19 cellular contexts compared by ENCODE assay signal in the genomic region with DNA sequence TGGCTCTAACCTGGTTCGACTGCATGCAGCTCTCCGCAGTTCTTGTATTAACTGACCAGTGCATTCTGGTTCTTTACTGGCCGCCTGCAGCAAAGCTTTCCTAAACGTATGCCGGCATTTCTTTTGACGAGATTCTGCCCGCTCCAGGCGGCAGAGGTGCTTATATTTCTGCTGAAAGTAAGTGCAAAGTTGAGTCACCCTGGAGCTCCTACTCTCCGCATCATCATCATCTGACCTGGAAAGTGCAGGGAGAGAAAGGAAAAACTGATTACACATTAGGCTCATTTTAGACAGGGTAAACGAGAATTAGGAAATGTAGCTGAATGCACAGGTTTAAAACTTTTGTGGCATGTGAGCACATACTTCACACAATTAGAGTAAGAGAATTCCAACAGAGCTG. TPM values are rescaled to one million over a fixed set of nuclear protein-coding genes. Genes with fewer than 3 reads are reported as not detected.
A peak's percentile ranks its signal among the peaks of the same experiment; 100 is the strongest.
DNase-seq lines count a peak whose midpoint lies in the region; ATAC-seq and TF ChIP-seq lines count a peak whose summit lies in the region.
"Had no signal": no experiment of that assay in that cellular context is flagged by ENCODE, and none has a peak within 500 bp of the region (broad histone marks: within the 10 kb centered on the region; RNA-seq: fewer than 3 reads in every experiment).

No MANE protein-coding gene starts in this region.

- H3K27ac Mint-ChIP-seq in progenitor cell of endocrine pancreas = peak overlapping the region; percentile 54
- no peak overlapping the region for H3K27ac Mint-ChIP-seq in activated T-cell treated with anti-CD3 and anti-CD28 coated beads, Interleukin-2, amount 50 U/mL, for 72 hours

- DNase-seq in HK-2 (ENCODE audit: unreplicated experiment) (peak; percentile 8), amniotic epithelial cell (ENCODE audit: low read depth) (peak; percentile 58), iris pigment epithelial cell (ENCODE audit: low read depth) (peak; percentile 29), progenitor cell of endocrine pancreas (ENCODE audit: low spot score, unreplicated experiment) (no peak), NCI-H345 treated with DMSO at 0.1 percent for 48 hours (lab: John Stamatoyannopoulos, UW; ENCODE audit: unreplicated experiment) (no peak), globus pallidus (ENCODE audit: low spot score) (no peak), DMS79 (lab: John Stamatoyannopoulos, UW) (no peak)
- no peak for DNase-seq in activated T-cell treated with anti-CD3 and anti-CD28 coated beads, Interleukin-2, amount 50 U/mL, for 72 hours
- DNase-seq: C1 segment of cervical spinal cord; CD8-positive, alpha-beta memory T cell; DMS79 treated with DMSO at 0.1 percent for 48 hours; HCEC 1CT; KBM-7; NCI-H1105 treated with DMSO at 0.1 percent for 48 hours; NCI-H187; NCI-H2107; NCI-H510A treated with DMSO at 0.1 percent for 48 hours; NCI-H774; SHP77 had no signal

- H3K27me3 Mint-ChIP-seq in progenitor cell of endocrine pancreas = no peaks in the 10 kb centered on the region
- H3K27me3 Mint-ChIP-seq in activated T-cell treated with anti-CD3 and anti-CD28 coated beads, Interleukin-2, amount 50 U/mL, for 72 hours (ENCODE audit: low read depth) = no peaks in the 10 kb centered on the region
- H3K27me3 Mint-ChIP-seq: CD8-positive, alpha-beta memory T cell had no signal

- peaks cover 22% of the 10 kb centered on the region for H3K36me3 Mint-ChIP-seq in progenitor cell of endocrine pancreas (ENCODE audit: insufficient read depth)
- peaks cover 18 to 36% of the 10 kb centered on the region in 2 donors for H3K36me3 Mint-ChIP-seq in activated T-cell treated with anti-CD3 and anti-CD28 coated beads, Interleukin-2, amount 50 U/mL, for 72 hours (ENCODE audit: insufficient read depth in 2 of 2)

- peaks cover 7% of the 10 kb centered on the region for H3K9me3 Mint-ChIP-seq in progenitor cell of endocrine pancreas (ENCODE audit: low read depth)
- H3K9me3 Mint-ChIP-seq in activated T-cell treated with anti-CD3 and anti-CD28 coated beads, Interleukin-2, amount 50 U/mL, for 72 hours = peaks cover 3 to 4% of the 10 kb centered on the region in 2 donors

- no peak for ATAC-seq in activated T-cell treated with anti-CD3 and anti-CD28 coated beads, Interleukin-2, amount 50 U/mL, for 72 hours (replicated peaks in 1 of 2)

- H3K4me3 Mint-ChIP-seq in progenitor cell of endocrine pancreas (ENCODE audit: low read depth) = no peak overlapping the region
- no peak overlapping the region for H3K4me3 Mint-ChIP-seq in activated T-cell treated with anti-CD3 and anti-CD28 coated beads, Interleukin-2, amount 50 U/mL, for 72 hours
- H3K4me3 Mint-ChIP-seq: CD8-positive, alpha-beta memory T cell had no signal

- TF ChIP-seq CTCF in progenitor cell of endocrine pancreas (IDR thresholded peaks at IDR 0.05; ENCODE audit: unreplicated experiment) = no peak

- H3K4me1 Mint-ChIP-seq in progenitor cell of endocrine pancreas (ENCODE audit: low read depth) = peaks cover 2% of the 10 kb centered on the region
- H3K4me1 Mint-ChIP-seq in activated T-cell treated with anti-CD3 and anti-CD28 coated beads, Interleukin-2, amount 50 U/mL, for 72 hours (ENCODE audit: low read depth) = peaks cover 39% of the 10 kb centered on the region

RNA-seq across cellular contexts. Expression of a gene that starts 57.9 kb away (rescaled TPM):
- total RNA-seq in progenitor cell of endocrine pancreas = 25.2 and 26.3 TPM in 2 replicates
- total RNA-seq in activated T-cell treated with anti-CD3 and anti-CD28 coated beads, Interleukin-2, amount 50 U/mL, for 72 hours = 10 to 100 TPM; 30.2 to 32.2 TPM

Comparison
In these comparisons a context has a peak if more than half of its experiments do, and no peak if none do; other contexts are left out.
1. DNase-seq: peak in HK-2 (single experiment), amniotic epithelial cell (single experiment) and iris pigment epithelial cell (single experiment); none in progenitor cell of endocrine pancreas (single experiment), NCI-H345 treated with DMSO at 0.1 percent for 48 hours (single experiment), activated T-cell treated with anti-CD3 and anti-CD28 coated beads, Interleukin-2, amount 50 U/mL, for 72 hours (0 of 2), globus pallidus (single experiment) and DMS79 (single experiment).